Comparison of ENCODE assay signal across 24 cellular contexts in the genomic region with DNA sequence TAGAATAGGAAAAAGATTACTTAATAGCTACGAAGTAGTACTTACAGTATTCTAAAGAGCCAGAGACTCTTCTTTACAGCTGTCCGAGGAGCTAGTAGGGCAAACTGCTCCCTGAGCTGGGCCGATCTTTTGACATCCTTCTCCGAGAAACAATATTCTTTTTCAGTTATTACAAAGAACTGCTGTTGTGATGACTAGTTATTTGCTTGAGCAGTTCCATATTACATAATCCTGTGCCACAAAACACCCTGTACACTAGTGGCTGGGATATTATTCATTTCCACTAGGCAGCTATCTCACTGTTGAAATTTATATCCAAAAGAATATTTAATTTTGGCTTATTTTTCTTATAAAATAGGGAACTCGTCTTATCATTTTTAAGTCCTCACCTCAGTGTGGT. TPM values are rescaled to one million over a fixed set of nuclear protein-coding genes. Genes with fewer than 3 reads are reported as not detected.
"Had no signal": no experiment of that assay in that cellular context is flagged by ENCODE, and none has a peak within 500 bp of the region (broad histone marks: within the 10 kb centered on the region; RNA-seq: fewer than 3 reads in every experiment).

No MANE protein-coding gene starts in this region.

- H3K27me3 ChIP-seq: esophagus muscularis mucosa, neutrophil, pancreas, right lobe of liver, stomach, thyroid gland had no signal

- H3K4me1 ChIP-seq: lower lobe of right lung had no signal

- H3K27ac Mint-ChIP-seq: natural killer cell had no signal

- H3K9me3 Mint-ChIP-seq: natural killer cell, neural crest cell had no signal

- H3K4me3 ChIP-seq: coronary artery, lower lobe of right lung, pancreas, right lobe of liver, smooth muscle cell, stomach, thyroid gland had no signal

- H3K9me3 ChIP-seq: esophagus muscularis mucosa, lower lobe of right lung, neutrophil, pancreas, right lobe of liver, stomach, thyroid gland had no signal

- ATAC-seq: left ventricle myocardium superior, lower lobe of right lung, natural killer cell, pancreas, right lobe of liver had no signal

- H3K27ac ChIP-seq: coronary artery, esophagus muscularis mucosa, lower lobe of right lung, neutrophil, pancreas, right lobe of liver, stomach, thyroid gland had no signal

- H3K36me3 Mint-ChIP-seq: natural killer cell had no signal

- H3K36me3 ChIP-seq: lower lobe of right lung, neutrophil, pancreas, stomach, thyroid gland had no signal

- DNase-seq: dermis blood vessel endothelial cell; effector memory CD4-positive, alpha-beta T cell; foreskin melanocyte; head of caudate nucleus; left ventricle myocardium superior; lower lobe of right lung; natural killer cell; pancreas; right lobe of liver; stimulated activated CD4-positive, alpha-beta T cell treated with anti-CD3 and anti-CD28 coated beads, Interleukin-12 subunit alpha, Interleukin-12 subunit beta, amount 100 ng/mL, for 4 hours; stimulated activated CD4-positive, alpha-beta T cell treated with anti-CD3 and anti-CD28 coated beads, Interleukin-1b, Interleukin-23, amount 100 ng/mL, for 48 hours; stimulated activated CD4-positive, alpha-beta T cell treated with anti-CD3 and anti-CD28 coated beads, Interleukin-4, amount 100 ng/mL, for 1 hour; stimulated activated CD8-positive, alpha-beta memory T cell treated with anti-CD3 and anti-CD28 coated beads, Interleukin-4, amount 100 ng/mL, for 48 hours; stimulated activated naive CD4-positive, alpha-beta T cell treated with Interleukin-2 at 50 U/mL for 16 hours; stomach; thyroid gland; trophoblast cell had no signal

- H3K4me3 Mint-ChIP-seq: neural crest cell had no signal

- H3K4me1 Mint-ChIP-seq: neural crest cell had no signal

RNA-seq across cellular contexts. Expression of a gene that starts 11.2 kb away (rescaled TPM):
- total RNA-seq: epithelial cell of proximal tubule, myocyte, neural crest cell, smooth muscle cell had no signal
- polyA plus RNA-seq: smooth muscle cell had no signal
